ENCODE assay signal across 8 cellular contexts in genomic region chr6:131776986-131777385, GRCh38.
"Had no signal": no experiment of that assay in that cellular context is flagged by ENCODE, and none has a peak within 500 bp of the region (broad histone marks: within the 10 kb centered on the region; RNA-seq: fewer than 3 reads in every experiment).

No MANE protein-coding gene starts in this region.

- H2AFZ ChIP-seq: GM23338 had no signal

- DNase-seq: H9, HFFc6, IMR-90 had no signal

- FAIRE-seq: H1, H54 had no signal

- H3K4me3 ChIP-seq: GM23338 had no signal

- H3K4me2 ChIP-seq: GM23338 had no signal

- H3K27ac ChIP-seq: HL-60 had no signal

- ATAC-seq: GM23338, HCT116 had no signal
